In the genomic region with DNA sequence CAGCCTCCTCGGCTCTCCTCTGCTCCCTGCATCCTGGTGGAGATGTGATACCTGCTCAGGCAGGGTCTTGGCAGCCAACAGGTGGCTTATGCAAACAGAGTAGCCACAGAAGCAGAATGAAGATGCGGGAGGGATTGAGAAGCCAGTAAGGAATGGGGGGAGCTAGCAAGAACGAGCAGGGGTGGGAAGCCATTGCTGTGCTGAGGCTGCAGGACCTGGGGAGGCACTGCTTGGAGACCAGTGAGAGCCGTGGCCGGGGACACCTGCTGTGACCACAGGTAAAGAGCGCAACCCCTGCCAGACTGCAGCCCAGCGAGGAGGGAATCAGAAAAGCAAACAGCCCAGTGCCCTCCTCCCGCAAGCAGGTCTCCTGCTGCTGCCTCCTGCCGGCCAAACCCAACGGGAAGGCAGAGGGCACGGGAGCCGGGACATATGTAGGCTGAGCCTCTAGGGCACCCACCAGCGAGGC, we compare ENCODE assay signal across 8 cellular contexts. TPM values are rescaled to one million over a fixed set of nuclear protein-coding genes. Genes with fewer than 3 reads are reported as not detected.
DNase-seq lines count a peak whose midpoint lies in the region; ATAC-seq and TF ChIP-seq lines count a peak whose summit lies in the region.

No MANE protein-coding gene starts in this region.

- BruUV-seq in Panc1 (replicated peaks; lab: Mats Ljungman, UMichigan): no TSS peak

- POLR2A ChIA-PET in Panc1 (lab: Charles Lee): no interaction called here

- in situ Hi-C loops in Panc1 (cut with HindIII; ENCODE audit: low pct_unique_long_range_greater_than_20kb, low sequenced_read_pairs): no loop called here

- peak; percentile 67; the same call in 1 of the 2 replicates for ATAC-seq in Panc1
- no peak for ATAC-seq in esophagus mucosa
- no peak for ATAC-seq in GM21737 (IDR thresholded peaks at IDR 0.05; ENCODE audit: unreplicated experiment)

- CTCF ChIA-PET in Panc1 (lab: Charles Lee): no interaction called here

- H3K27me3 ChIP-seq in Panc1 (ENCODE audit: control insufficient read depth, insufficient read depth, low read length): no peaks in the 10 kb centered on the region
- peaks cover 0 to 62% (median 0%) of the 10 kb centered on the region in 4 donors for H3K27me3 ChIP-seq in esophagus squamous epithelium

- H3K27ac ChIP-seq in Panc1 (ENCODE audit: low read length) (no peak overlapping the region), esophagus squamous epithelium (no peak overlapping the region)

- TF ChIP-seq CTCF in Panc1 (IDR thresholded peaks at IDR 0.05): peak; percentile 71
- TF ChIP-seq CTCF in esophagus squamous epithelium (IDR thresholded peaks at IDR 0.05): peak in 4 of 6 experiments; percentile 8 to 45 (median 20)

- H3K9me3 ChIP-seq in Panc1 (ENCODE audit: control insufficient read depth, insufficient read depth, low read depth, low read length) (no peaks in the 10 kb centered on the region), esophagus squamous epithelium (no peaks in the 10 kb centered on the region)

- H3K4me3 ChIP-seq in Panc1 (ENCODE audit: low read depth in 2 of 2, low read length in 2 of 2) (no peak overlapping the region), esophagus squamous epithelium (no peak overlapping the region)

- DNase-seq in activated T-cell treated with anti-CD3 and anti-CD28 coated beads for 48 hours (ENCODE audit: low read depth) (peak; percentile 14), activated T-cell treated with anti-CD3 and anti-CD28 coated beads for 4 hours (no peak), Panc1 (ENCODE audit: low read depth, low spot score) (no peak), esophagus squamous epithelium (lab: John Stamatoyannopoulos, UW) (no peak), HK-2 (ENCODE audit: unreplicated experiment) (no peak)
- peak; percentile 35 for DNase-seq in stimulated activated CD4-positive, alpha-beta T cell treated with anti-CD3 and anti-CD28 coated beads, Interleukin-4, amount 100 ng/mL, for 24 hours

- no peaks in the 10 kb centered on the region for H3K36me3 ChIP-seq in Panc1 (ENCODE audit: control insufficient read depth, insufficient read depth, low read length)
- H3K36me3 ChIP-seq in esophagus squamous epithelium: no peaks in the 10 kb centered on the region

- WGBS in esophagus squamous epithelium, 2 donors: 7 to 10% methylated on average over 10 to 12 of the region's 13 CpGs

- no peaks in the 10 kb centered on the region for H3K4me1 ChIP-seq in Panc1 (ENCODE audit: control insufficient read depth, insufficient read depth, low read length)
- peaks cover 0 to 6% (median 0%) of the 10 kb centered on the region in 3 donors for H3K4me1 ChIP-seq in esophagus squamous epithelium

- no peak for TF ChIP-seq POLR2A in esophagus squamous epithelium (IDR thresholded peaks at IDR 0.05)

- intact Hi-C loops in Panc1 (cut with micrococcal nuclease; ENCODE audit: unreplicated experiment): no loop called here
- intact Hi-C loops in esophagus squamous epithelium (cut with DNase I): loop anchor here (5.0 kb wide), 1 partner anchor 833 kb away; no protein-coding TSS in a partner anchor

RNA-seq across cellular contexts. Expression of a gene that starts 14.7 kb away (rescaled TPM):
- total RNA-seq in Panc1 (2021; ENCODE audit: unreplicated experiment) (not detected), esophagus squamous epithelium (not detected), esophagus mucosa (not detected)
- not detected for polyA plus RNA-seq in Panc1 (2012; ENCODE audit: insufficient read length)

RNA-seq across cellular contexts. Expression of a gene that starts 24.0 kb away (rescaled TPM):
- total RNA-seq in Panc1 (2021; ENCODE audit: unreplicated experiment): 41.2 TPM
- 25.9 TPM for polyA plus RNA-seq in Panc1 (2012; ENCODE audit: insufficient read length)
- total RNA-seq in esophagus squamous epithelium: 1 to 10 TPM; 3.6 to 7.2 (median 5.2) TPM
- total RNA-seq in esophagus mucosa: 4.8 TPM

Comparison
In these comparisons a context has a peak if more than half of its experiments do, and no peak if none do; other contexts are left out.
1. DNase-seq: peak in activated T-cell treated with anti-CD3 and anti-CD28 coated beads for 48 hours (single experiment) and stimulated activated CD4-positive, alpha-beta T cell treated with anti-CD3 and anti-CD28 coated beads, Interleukin-4, amount 100 ng/mL, for 24 hours (single experiment); none in activated T-cell treated with anti-CD3 and anti-CD28 coated beads for 4 hours (single experiment), Panc1 (single experiment), esophagus squamous epithelium (single experiment) and HK-2 (single experiment).